Comparison of ENCODE assay signal across 1 cellular context in the genomic region with DNA sequence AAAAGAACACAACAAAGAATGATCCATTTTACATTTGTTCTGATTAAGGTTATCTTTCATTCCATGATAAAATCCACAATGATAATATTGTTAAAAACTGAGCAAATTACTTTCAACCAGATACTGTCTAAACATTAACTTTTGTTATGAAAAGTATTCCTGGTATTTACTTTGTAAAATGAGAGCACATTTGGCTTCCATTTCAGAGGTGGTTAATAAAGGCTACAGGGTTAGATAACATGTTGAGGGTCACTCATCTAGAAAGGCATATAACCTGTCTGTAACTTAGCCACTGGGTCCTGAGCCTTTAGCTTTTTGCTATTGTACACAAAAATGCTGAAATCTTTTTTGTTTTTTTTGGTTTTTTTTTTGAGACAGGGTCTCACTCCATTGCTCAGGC.
TF ChIP-seq lines count a peak whose summit lies in the region.

No MANE protein-coding gene starts in this region.

TF ChIP-seq in HepG2, 621 proteins besides CTCF, POLR2A, EP300 and RAD21 (continued from another document):
- TF ChIP-seq, protein P1, sequence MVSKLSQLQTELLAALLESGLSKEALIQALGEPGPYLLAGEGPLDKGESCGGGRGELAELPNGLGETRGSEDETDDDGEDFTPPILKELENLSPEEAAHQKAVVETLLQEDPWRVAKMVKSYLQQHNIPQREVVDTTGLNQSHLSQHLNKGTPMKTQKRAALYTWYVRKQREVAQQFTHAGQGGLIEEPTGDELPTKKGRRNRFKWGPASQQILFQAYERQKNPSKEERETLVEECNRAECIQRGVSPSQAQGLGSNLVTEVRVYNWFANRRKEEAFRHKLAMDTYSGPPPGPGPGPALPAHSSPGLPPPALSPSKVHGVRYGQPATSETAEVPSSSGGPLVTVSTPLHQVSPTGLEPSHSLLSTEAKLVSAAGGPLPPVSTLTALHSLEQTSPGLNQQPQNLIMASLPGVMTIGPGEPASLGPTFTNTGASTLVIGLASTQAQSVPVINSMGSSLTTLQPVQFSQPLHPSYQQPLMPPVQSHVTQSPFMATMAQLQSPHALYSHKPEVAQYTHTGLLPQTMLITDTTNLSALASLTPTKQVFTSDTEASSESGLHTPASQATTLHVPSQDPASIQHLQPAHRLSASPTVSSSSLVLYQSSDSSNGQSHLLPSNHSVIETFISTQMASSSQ (IDR thresholded peaks at IDR 0.05; ENCODE audit: low read depth): no peak
- TF ChIP-seq, protein P1 (CRISPR knock-in tag; IDR thresholded peaks at IDR 0.05; ENCODE audit: borderline replicate concordance): peak; percentile 21; the same call in 1 of the 2 replicates
- no peak for TF ChIP-seq ZNF788 (CRISPR knock-in tag; IDR thresholded peaks at IDR 0.05; ENCODE audit: borderline replicate concordance)
- TF ChIP-seq ZNF644 (CRISPR knock-in tag; IDR thresholded peaks at IDR 0.05; ENCODE audit: low read depth): no peak
- no peak for TF ChIP-seq SNAPC2 (CRISPR knock-in tag; IDR thresholded peaks at IDR 0.05)
- TF ChIP-seq NR2C2 (CRISPR knock-in tag; IDR thresholded peaks at IDR 0.05; ENCODE audit: borderline replicate concordance): no peak
- TF ChIP-seq TCF12 (IDR thresholded peaks at IDR 0.05): no peak
- no peak for TF ChIP-seq TCF12 (CRISPR knock-in tag; IDR thresholded peaks at IDR 0.05)
- TF ChIP-seq HINFP (CRISPR knock-in tag; IDR thresholded peaks at IDR 0.05; ENCODE audit: low read depth): no peak
- TF ChIP-seq ZNF7 (CRISPR knock-in tag; IDR thresholded peaks at IDR 0.05): no peak
